Comparison of ENCODE assay signal across 9 cellular contexts in genomic region chr6:53795702-53796450, GRCh38. TPM values are rescaled to one million over a fixed set of nuclear protein-coding genes. Genes with fewer than 3 reads are reported as not detected.
DNase-seq lines count a peak whose midpoint lies in the region; ATAC-seq, FAIRE-seq and TF ChIP-seq lines count a peak whose summit lies in the region.
"Had no signal": no experiment of that assay in that cellular context is flagged by ENCODE, and none has a peak within 500 bp of the region (broad histone marks: within the 10 kb centered on the region; RNA-seq: fewer than 3 reads in every experiment).

No MANE protein-coding gene starts in this region.

- intact Hi-C loops in tibial artery (cut with DNase I; ENCODE audit: low total_unique reads) = loop anchor here (5.0 kb wide), 1 partner anchor 249 kb away; the partner anchor contains the start of gene GCLC

- peak overlapping the region; percentile 83 to 92 for H3K4me3 ChIP-seq in tibial artery

- no peak for FAIRE-seq in GM12892 (lab: Jason Lieb, UNC)
- FAIRE-seq: endometrium had no signal

- no peak for TF ChIP-seq CTCF in tibial artery (IDR thresholded peaks at IDR 0.05)
- TF ChIP-seq CTCF in GM10266 (IDR thresholded peaks at IDR 0.05; ENCODE audit: control insufficient read depth, insufficient read depth, low read depth, missing control alignments) = no peak

- no peaks in the 10 kb centered on the region for H3K27me3 ChIP-seq in tibial artery

- H3K4me3 Mint-ChIP-seq in T-helper 2 cell treated with Interferon-gamma antibody and Interleukin-4, amounts not matched to agents 5 μg/mL and 100 μg/mL, for 36 hours = peak overlapping the region; percentile 98
- peak overlapping the region; percentile 88 to 90 for H3K4me3 Mint-ChIP-seq in effector memory CD8-positive, alpha-beta T cell

- H3K27me3 Mint-ChIP-seq in T-helper 2 cell treated with Interferon-gamma antibody and Interleukin-4, amounts not matched to agents 5 μg/mL and 100 μg/mL, for 36 hours (ENCODE audit: low read depth) = peaks cover 58% of the 10 kb centered on the region
- H3K27me3 Mint-ChIP-seq in effector memory CD8-positive, alpha-beta T cell = peaks cover 10 to 21% of the 10 kb centered on the region in 2 donors

- H3K4me1 Mint-ChIP-seq in T-helper 2 cell treated with Interferon-gamma antibody and Interleukin-4, amounts not matched to agents 5 μg/mL and 100 μg/mL, for 36 hours (ENCODE audit: low read depth) = peaks cover 29% of the 10 kb centered on the region
- H3K4me1 Mint-ChIP-seq in effector memory CD8-positive, alpha-beta T cell (ENCODE audit: low read depth in 2 of 2) = peaks cover 30% of the 10 kb centered on the region in 2 donors

- peaks cover 0 to 54% (median 23%) of the 10 kb centered on the region in 4 donors for H3K4me1 ChIP-seq in tibial artery

- H3K27ac Mint-ChIP-seq in T-helper 2 cell treated with Interferon-gamma antibody and Interleukin-4, amounts not matched to agents 5 μg/mL and 100 μg/mL, for 36 hours = peak overlapping the region; percentile 60
- peak overlapping the region in 1 of 2 donors; percentile 63 for H3K27ac Mint-ChIP-seq in effector memory CD8-positive, alpha-beta T cell

- H3K36me3 ChIP-seq in tibial artery = no peaks in the 10 kb centered on the region

- no peaks in the 10 kb centered on the region for H3K9me3 Mint-ChIP-seq in T-helper 2 cell treated with Interferon-gamma antibody and Interleukin-4, amounts not matched to agents 5 μg/mL and 100 μg/mL, for 36 hours
- H3K9me3 Mint-ChIP-seq in effector memory CD8-positive, alpha-beta T cell = no peaks in the 10 kb centered on the region

- H3K36me3 Mint-ChIP-seq in T-helper 2 cell treated with Interferon-gamma antibody and Interleukin-4, amounts not matched to agents 5 μg/mL and 100 μg/mL, for 36 hours (ENCODE audit: low read depth) = peaks cover 6% of the 10 kb centered on the region
- no peaks in the 10 kb centered on the region for H3K36me3 Mint-ChIP-seq in effector memory CD8-positive, alpha-beta T cell (ENCODE audit: insufficient read depth)

- DNase-seq in activated T-cell treated with anti-CD3 and anti-CD28 coated beads, Interleukin-2, amount 50 U/mL, for 1 hour = peak; percentile 28
- no peak for DNase-seq in activated T-cell treated with anti-CD3 and anti-CD28 coated beads for 4 hours
- DNase-seq in T-helper 2 cell treated with Interferon-gamma antibody and Interleukin-4, amounts not matched to agents 5 μg/mL and 100 μg/mL, for 36 hours (ENCODE audit: low spot score) = no peak
- peak in 1 of 3 experiments; percentile 5 for DNase-seq in effector memory CD8-positive, alpha-beta T cell
- peak; percentile 49 for DNase-seq in midbrain (lab: John Stamatoyannopoulos, UW)
- DNase-seq in tibial artery = peak; percentile 29 to 80
- DNase-seq in GM12892 (ENCODE audit: insufficient read length) = no peak
- no peak for DNase-seq in GM10266 (ENCODE audit: extremely low spot score)

- TF ChIP-seq POLR2A in GM12892 (IDR thresholded peaks at IDR 0.05; ENCODE audit: low read depth, low read length) = no peak

- H3K9me3 ChIP-seq in tibial artery = no peaks in the 10 kb centered on the region

- no peak for ATAC-seq in effector memory CD8-positive, alpha-beta T cell (replicated peaks)

- peak overlapping the region; percentile 89 for H3K27ac ChIP-seq in tibial artery

RNA-seq across cellular contexts. Expression of gene LRRC1, which starts 1.1 kb away (rescaled TPM):
- 0.21 TPM for polyA plus RNA-seq in GM12892 (2012; ENCODE audit: missing spikeins)

Comparison
In these comparisons a context has a peak if more than half of its experiments do, and no peak if none do; other contexts are left out.
1. DNase-seq: peak in activated T-cell treated with anti-CD3 and anti-CD28 coated beads, Interleukin-2, amount 50 U/mL, for 1 hour (single experiment), midbrain (single experiment) and tibial artery (2 of 2); none in activated T-cell treated with anti-CD3 and anti-CD28 coated beads for 4 hours (single experiment), T-helper 2 cell treated with Interferon-gamma antibody and Interleukin-4, amounts not matched to agents 5 μg/mL and 100 μg/mL, for 36 hours (single experiment), GM12892 (single experiment) and GM10266 (single experiment).